Comparison of ENCODE assay signal across 11 cellular contexts in genomic region chr15:48191574-48192225, GRCh38. TPM values are rescaled to one million over a fixed set of nuclear protein-coding genes. Genes with fewer than 3 reads are reported as not detected.
DNase-seq lines count a peak whose midpoint lies in the region; ATAC-seq, FAIRE-seq and TF ChIP-seq lines count a peak whose summit lies in the region.
"Had no signal": no experiment of that assay in that cellular context is flagged by ENCODE, and none has a peak within 500 bp of the region (broad histone marks: within the 10 kb centered on the region; RNA-seq: fewer than 3 reads in every experiment).

Gene CTXN2, plus strand, starts transcription at chr15:48191665. Its CDS starts 9,636 bp downstream, at chr15:48201301.

- no peak within 1 kb of the TSS for H2BK15ac ChIP-seq in H9 (ENCODE audit: low read depth, low read length)

- H2BK120ac ChIP-seq in H9 (ENCODE audit: low read depth, low read length, poor library complexity, severe bottlenecking) = no peak within 1 kb of the TSS

- H3K23ac ChIP-seq in H9 (ENCODE audit: insufficient read length, low read depth, low read length) = no peak within 1 kb of the TSS

- H3K9me3 Mint-ChIP-seq in H9 = no peaks in the 10 kb centered on the region; a peak in 1 of 5 replicates

- no peak within 1 kb of the TSS for H3K9ac ChIP-seq in H9 (ENCODE audit: extremely low read depth, insufficient read length, low read length)

- no peaks in the 10 kb centered on the region for H3K36me3 Mint-ChIP-seq in H9 (ENCODE audit: insufficient read depth in 1 of 3, low read depth in 3 of 3)

- H3K18ac ChIP-seq in H9 (ENCODE audit: insufficient read length, low read depth, low read length) = no peak within 1 kb of the TSS

- no peak for DNase-seq in H9
- DNase-seq in NCI-H748 treated with DMSO at 0.1 percent for 48 hours (lab: John Stamatoyannopoulos, UW) = peak; percentile 33
- peak; percentile 1 for DNase-seq in fibroblast of gingiva (ENCODE audit: low read depth)
- DNase-seq in pancreas = no peak
- no peak for DNase-seq in effector CD8-positive, alpha-beta T cell (lab: John Stamatoyannopoulos, UW)
- no peak for DNase-seq in D341Med (ENCODE audit: low spot score)
- DNase-seq: NK-92 treated with Interleukin-12 subunit alpha and Interleukin-12 subunit beta, amount 100 ng/mL, for 24 hours had no signal

- H3K79me1 ChIP-seq in H9 (ENCODE audit: insufficient read depth, low read depth, low read length, poor library complexity, severe bottlenecking) = no peaks in the 10 kb centered on the region

- peak within 1 kb of the TSS in 1 of 4 donors; percentile 19 for H3K4me3 ChIP-seq in pancreas
- H3K4me3 ChIP-seq: left lung had no signal

- no peak within 1 kb of the TSS for H2BK5ac ChIP-seq in H9 (ENCODE audit: insufficient read length, low read length)

- H3K27ac Mint-ChIP-seq in H9 = no peak within 1 kb of the TSS; a peak in 1 of 7 replicates

- no peak within 1 kb of the TSS for H2AK5ac ChIP-seq in H9 (ENCODE audit: insufficient read length, low read length)

- no peaks in the 10 kb centered on the region for H3K79me2 ChIP-seq in H9 (ENCODE audit: insufficient read depth, low read length)

- intact Hi-C loops in pancreas (cut with DNase I) = no loop called here

- H3K4me1 Mint-ChIP-seq in H9 = peaks cover 12 to 16% of the 10 kb centered on the region in 2 experiments

- no peak within 1 kb of the TSS for H2BK12ac ChIP-seq in H9 (ENCODE audit: insufficient read length, low read depth, low read length)

- peak within 1 kb of the TSS; percentile 85 for H3K4me2 ChIP-seq in H9 (ENCODE audit: insufficient read depth, insufficient read length, low read length)

- H3T11ph ChIP-seq in H9 (ENCODE audit: low read length) = no peak within 1 kb of the TSS

- no CpG with 5 or more reads among the region's 31 CpGs for WGBS in H9 (ENCODE audit: extremely low coverage, insufficient read length, low lambda C conversion rate)
- 6 to 8% methylated on average over 31 of the region's 31 CpGs for WGBS in pancreas, 2 donors

- H3K27ac ChIP-seq in H9 (ENCODE audit: insufficient read length, low read depth, low read length) = no peak within 1 kb of the TSS
- no peak within 1 kb of the TSS for H3K27ac ChIP-seq in pancreas
- H3K27ac ChIP-seq: HL-60, left lung had no signal

- H2BK20ac ChIP-seq in H9 (ENCODE audit: low read depth, low read length, poor library complexity, severe bottlenecking) = no peak within 1 kb of the TSS

- no peak within 1 kb of the TSS for H4K91ac ChIP-seq in H9 (ENCODE audit: insufficient read length, low read depth, low read length)

- H3K27me3 Mint-ChIP-seq in H9 (ENCODE audit: low read depth) = no peaks in the 10 kb centered on the region

- H3K4ac ChIP-seq in H9 (ENCODE audit: low read depth, low read length) = no peak within 1 kb of the TSS

- no peak for TF ChIP-seq CTCF in H9 (conservative IDR thresholded peaks at IDR 0.05)
- TF ChIP-seq CTCF in pancreas (IDR thresholded peaks at IDR 0.05) = no peak

- no peaks in the 10 kb centered on the region for H3K36me3 ChIP-seq in pancreas
- H3K36me3 ChIP-seq: left lung had no signal

- no peak within 1 kb of the TSS for H4K5ac ChIP-seq in H9 (ENCODE audit: insufficient read length, low read depth, low read length)

- H4K20me1 ChIP-seq in H9 (ENCODE audit: control insufficient read depth, insufficient read depth, insufficient read length) = no peaks in the 10 kb centered on the region

- no peak within 1 kb of the TSS for H2AFZ ChIP-seq in H9 (ENCODE audit: low read length)

- no peaks in the 10 kb centered on the region; the same call in 1 of the 2 replicates for H3K4me1 ChIP-seq in H9 (ENCODE audit: insufficient read depth, low read length)
- H3K4me1 ChIP-seq in pancreas = peaks cover 0 to 2% (median 0%) of the 10 kb centered on the region in 3 donors
- H3K4me1 ChIP-seq: left lung had no signal

- H3K56ac ChIP-seq in H9 (ENCODE audit: insufficient read length, low read depth, low read length) = no peak within 1 kb of the TSS

- H3K27me3 ChIP-seq in H9 (ENCODE audit: insufficient read depth, low read length) (no peaks in the 10 kb centered on the region), pancreas (peaks cover 0 to 8% (median 2%) of the 10 kb centered on the region in 4 donors)

- peak within 1 kb of the TSS in 1 of 2 experiments; percentile 81; a peak in 4 of 5 replicates for H3K4me3 Mint-ChIP-seq in H9

- peaks cover 11% of the 10 kb centered on the region for H3K23me2 ChIP-seq in H9 (ENCODE audit: insufficient read length, low read depth, low read length, poor library complexity, severe bottlenecking)

- H3K14ac ChIP-seq in H9 (ENCODE audit: insufficient read depth, low read length) = no peak within 1 kb of the TSS

- H3K9me3 ChIP-seq in H9 (ENCODE audit: control insufficient read depth, low read depth, low read length) (no peaks in the 10 kb centered on the region), pancreas (no peaks in the 10 kb centered on the region)
- H3K9me3 ChIP-seq: left lung had no signal

- ATAC-seq in pancreas (peak in 3 of 4 donors; percentile 50 to 83 (median 75)), esophagus mucosa (no peak), HG02840 (IDR thresholded peaks at IDR 0.05; ENCODE audit: low FRiP score, unreplicated experiment) (no peak)

- no peak for FAIRE-seq in pancreas (lab: Jason Lieb, UNC)

- H4K8ac ChIP-seq in H9 (replicated peaks; ENCODE audit: insufficient read length, low read depth, low read length) = no peak within 1 kb of the TSS

RNA-seq across cellular contexts. Expression of gene CTXN2, which starts in this region (rescaled TPM):
- total RNA-seq in H9 (2021) (0.11 TPM in 2 replicates), pancreas (under 1 TPM in 2 of 6 donors, not detected in 4; 0.06 to 0.09 TPM), esophagus mucosa (not detected)
- polyA plus RNA-seq in pancreas = under 1 TPM; 0.15 to 0.73 TPM
- total RNA-seq: left lung had no signal

Comparison
In these comparisons a context has a peak if more than half of its experiments do, and no peak if none do; other contexts are left out.
1. Peak in ATAC-seq in pancreas; RNA of the gene not detected or under 1 TPM.
2. DNase-seq: peak in NCI-H748 treated with DMSO at 0.1 percent for 48 hours (single experiment) and fibroblast of gingiva (single experiment); none in H9 (single experiment), pancreas (0 of 6), effector CD8-positive, alpha-beta T cell (single experiment) and D341Med (single experiment).